ENCODE assay signal across 1 cellular context in genomic region chr5:141969783-141970741, GRCh38.
TF ChIP-seq lines count a peak whose summit lies in the region.

No MANE protein-coding gene starts in this region.

TF ChIP-seq in H1, 55 proteins besides CTCF, POLR2A, EP300 and RAD21 (continued from another document):
- TF ChIP-seq ATF2 (IDR thresholded peaks at IDR 0.05; ENCODE audit: low read length) (no peak), E2F6 (IDR thresholded peaks at IDR 0.05) (no peak), MAFK (IDR thresholded peaks at IDR 0.05; ENCODE audit: low read depth, low read length) (no peak), NRF1 (IDR thresholded peaks at IDR 0.05; ENCODE audit: low read depth, low read length) (no peak), SIN3A (conservative IDR thresholded peaks at IDR 0.05 in 1 of 2, IDR thresholded peaks at IDR 0.05 in 1 of 2; ENCODE audit: low read depth in 1 of 2, low read length in 2 of 2) (no peak), EGR1 (IDR thresholded peaks at IDR 0.05; ENCODE audit: borderline replicate concordance, low read depth, low read length) (no peak)
